In genomic region chr18:59961086-59961485, GRCh38 we compare ENCODE assay signal across 10 cellular contexts.
A peak's percentile ranks its signal among the peaks of the same experiment; 100 is the strongest.
DNase-seq lines count a peak whose midpoint lies in the region; ATAC-seq and TF ChIP-seq lines count a peak whose summit lies in the region.
"Had no signal": no experiment of that assay in that cellular context is flagged by ENCODE, and none has a peak within 500 bp of the region (broad histone marks: within the 10 kb centered on the region; RNA-seq: fewer than 3 reads in every experiment).

No MANE protein-coding gene starts in this region.

- intact Hi-C loops in cardiac septum (cut with DNase I): loop anchor here (10.0 kb wide), 1 partner anchor 126 kb away; no protein-coding TSS in a partner anchor

- peak; percentile 30 for DNase-seq in LoVo (ENCODE audit: low spot score)
- no peak for DNase-seq in lung (ENCODE audit: low spot score)
- DNase-seq in cardiac septum (ENCODE audit: low spot score): no peak
- no peak for DNase-seq in NCI-H1092 (lab: John Stamatoyannopoulos, UW)
- DNase-seq in activated T-cell treated with anti-CD3 and anti-CD28 coated beads, Interleukin-2, amount 50 U/mL, for 1 hour: no peak
- DNase-seq in NCI-H1694 treated with DMSO at 0.1 percent for 48 hours (lab: John Stamatoyannopoulos, UW): no peak
- DNase-seq: activated CD8-positive, alpha-beta memory T cell treated with anti-CD3 and anti-CD28 coated beads, Interleukin-2, amount 50 U/mL, for 48 hours had no signal

- H3K27me3 ChIP-seq in lung (ENCODE audit: control insufficient read depth, insufficient read depth): no peaks in the 10 kb centered on the region

- no peak overlapping the region for H3K27ac ChIP-seq in lung (ENCODE audit: low read depth in 1 of 2, low read length in 1 of 2)

- ATAC-seq in GM18907 (IDR thresholded peaks at IDR 0.05; ENCODE audit: unreplicated experiment) (peak; percentile 88), HG02623 (IDR thresholded peaks at IDR 0.05; ENCODE audit: unreplicated experiment) (peak; percentile 83), lung (ENCODE audit: insufficient read depth, low FRiP score) (peak; percentile 41)
- ATAC-seq: natural killer cell treated with Interleukin-12 subunit alpha and Interleukin-12 subunit beta and Interleukin-15 and Interleukin-18, amount 100 ng/mL, for 72 hours had no signal

- no peak overlapping the region for H3K4me3 ChIP-seq in lung

- H3K9me3 ChIP-seq in lung (ENCODE audit: control insufficient read depth in 2 of 2, insufficient read depth in 1 of 2, low read length in 1 of 2): no peaks in the 10 kb centered on the region

- no peaks in the 10 kb centered on the region for H3K36me3 ChIP-seq in lung (ENCODE audit: control insufficient read depth in 2 of 2, insufficient read depth in 2 of 2, low read length in 2 of 2)

- TF ChIP-seq CTCF in lung (IDR thresholded peaks at IDR 0.05; ENCODE audit: control extremely low read depth, extremely low read depth): no peak

- no peaks in the 10 kb centered on the region for H3K4me1 ChIP-seq in lung (ENCODE audit: control insufficient read depth in 2 of 2, insufficient read depth in 2 of 2, low read length in 2 of 2)

- 68 to 70% methylated on average over 4 of the region's 4 CpGs for WGBS in lung, 2 donors
